ENCODE assay signal across 9 cellular contexts in the genomic region with DNA sequence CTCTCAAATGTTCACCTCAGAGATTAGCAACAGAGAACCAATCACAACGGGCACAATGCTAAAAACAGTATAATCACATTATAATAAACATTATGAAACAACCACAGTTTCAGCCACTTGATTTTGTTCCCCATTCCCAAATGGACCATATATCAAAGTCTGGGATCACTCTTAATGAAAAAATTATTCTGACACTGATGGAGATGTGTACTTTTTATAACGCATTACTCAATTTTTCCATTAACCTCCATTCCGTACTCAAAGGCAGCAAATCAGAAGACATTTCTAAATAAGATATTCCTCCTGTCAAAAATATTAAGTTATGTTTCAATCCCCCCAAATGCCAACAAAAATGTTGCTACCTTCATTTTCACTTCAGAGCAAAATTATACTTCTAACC. TPM values are rescaled to one million over a fixed set of nuclear protein-coding genes. Genes with fewer than 3 reads are reported as not detected.
DNase-seq lines count a peak whose midpoint lies in the region; ATAC-seq, FAIRE-seq and TF ChIP-seq lines count a peak whose summit lies in the region.
"Had no signal": no experiment of that assay in that cellular context is flagged by ENCODE, and none has a peak within 500 bp of the region (broad histone marks: within the 10 kb centered on the region; RNA-seq: fewer than 3 reads in every experiment).

No MANE protein-coding gene starts in this region.

- peaks cover 66% of the 10 kb centered on the region for H3K4me1 ChIP-seq in CD8-positive, alpha-beta memory T cell (ENCODE audit: insufficient read depth, low read length)
- H3K4me1 ChIP-seq in small intestine (ENCODE audit: control insufficient read depth in 2 of 2, insufficient read depth in 1 of 2, low read depth in 1 of 2, low read length in 1 of 2) = peaks cover 3 to 11% of the 10 kb centered on the region in 2 donors

- H3K27ac ChIP-seq in CD8-positive, alpha-beta memory T cell (ENCODE audit: low read depth, low read length) = no peak overlapping the region
- H3K27ac ChIP-seq in neural cell (ENCODE audit: low read length) = no peak overlapping the region
- no peak overlapping the region for H3K27ac ChIP-seq in small intestine (ENCODE audit: low read depth in 1 of 2, low read length in 1 of 2)

- peaks cover 66 to 74% (median 68%) of the 10 kb centered on the region in 3 donors for H3K4me1 Mint-ChIP-seq in CD8-positive, alpha-beta memory T cell

- TF ChIP-seq POLR2A in NB4 (IDR thresholded peaks at IDR 0.05; ENCODE audit: extremely low read depth, insufficient read length) = no peak

- no peaks in the 10 kb centered on the region for H3K36me3 ChIP-seq in CD8-positive, alpha-beta memory T cell (ENCODE audit: insufficient read depth, low read length)
- H3K36me3 ChIP-seq in neural cell (ENCODE audit: insufficient read depth, low read length) (no peaks in the 10 kb centered on the region), small intestine (ENCODE audit: control insufficient read depth in 2 of 2, insufficient read depth in 2 of 2, low read length in 2 of 2) (no peaks in the 10 kb centered on the region)

- no peaks in the 10 kb centered on the region for H3F3A ChIP-seq in neural cell (ENCODE audit: insufficient read depth, low read length, poor library complexity, severe bottlenecking)

- ATAC-seq in HG02571 (IDR thresholded peaks at IDR 0.05; ENCODE audit: unreplicated experiment) = no peak

- TF ChIP-seq EP300 in neural cell (conservative IDR thresholded peaks at IDR 0.05; ENCODE audit: poor library complexity, severe bottlenecking) = no peak

- H3K4me2 ChIP-seq in neural cell (ENCODE audit: low read length) = peak overlapping the region; percentile 94

- peaks cover 7% of the 10 kb centered on the region for H4K20me1 ChIP-seq in neural cell (ENCODE audit: insufficient read depth)

- peak overlapping the region; percentile 43 to 100 (median 99) for H3K27ac Mint-ChIP-seq in CD8-positive, alpha-beta memory T cell

- no peak for DNase-seq in CD8-positive, alpha-beta memory T cell
- DNase-seq in NB4 (ENCODE audit: low read depth) = no peak
- DNase-seq in dermis blood vessel endothelial cell = peak; percentile 30
- no peak for DNase-seq in NCI-H2107 treated with DMSO at 0.1 percent for 48 hours (lab: John Stamatoyannopoulos, UW; ENCODE audit: unreplicated experiment)
- no peak for DNase-seq in small intestine
- DNase-seq in activated CD4-positive, alpha-beta T cell treated with anti-CD3 and anti-CD28 coated beads, Interleukin-2, amount 50 U/mL, for 4 hours = no peak
- DNase-seq: NCI-H446 treated with DMSO at 0.1 percent for 48 hours had no signal

- no peak for FAIRE-seq in small intestine (lab: Jason Lieb, UNC)

- TF ChIP-seq RAD21 in neural cell (conservative IDR thresholded peaks at IDR 0.05) = no peak

- peaks cover 0 to 30% (median 1%) of the 10 kb centered on the region in 3 donors for H3K36me3 Mint-ChIP-seq in CD8-positive, alpha-beta memory T cell

- H3K9ac ChIP-seq in neural cell (ENCODE audit: low read length) = no peak overlapping the region

- peaks cover 75% of the 10 kb centered on the region for H3K79me2 ChIP-seq in neural cell (replicated peaks; ENCODE audit: insufficient read depth, low read length)

- H3K9me2 ChIP-seq in neural cell (ENCODE audit: insufficient read depth, low read length) = no peaks in the 10 kb centered on the region

- no peaks in the 10 kb centered on the region for H3K9me3 Mint-ChIP-seq in CD8-positive, alpha-beta memory T cell

- H2AFZ ChIP-seq in neural cell (ENCODE audit: low read depth, low read length) = no peak overlapping the region

- no peaks in the 10 kb centered on the region for H3K27me3 ChIP-seq in CD8-positive, alpha-beta memory T cell (ENCODE audit: insufficient read depth, low read length, poor library complexity, severe bottlenecking)
- H3K27me3 ChIP-seq in neural cell (ENCODE audit: insufficient read depth, low read depth, low read length) (no peaks in the 10 kb centered on the region), small intestine (ENCODE audit: control insufficient read depth in 2 of 2, insufficient read depth in 2 of 2, low read length in 2 of 2) (no peaks in the 10 kb centered on the region)

- peak overlapping the region; percentile 95 for H3K4me3 ChIP-seq in CD8-positive, alpha-beta memory T cell (ENCODE audit: low read length)
- H3K4me3 ChIP-seq in NB4 (ENCODE audit: low read depth, low read length) (peak overlapping the region; percentile 99), neural cell (ENCODE audit: low read length) (peak overlapping the region; percentile 87), small intestine (ENCODE audit: low read depth in 1 of 2, low read length in 2 of 2) (no peak overlapping the region)

- no peaks in the 10 kb centered on the region for H3K9me3 ChIP-seq in CD8-positive, alpha-beta memory T cell (ENCODE audit: low read length)
- H3K9me3 ChIP-seq in neural cell (ENCODE audit: low read length) = no peaks in the 10 kb centered on the region
- no peaks in the 10 kb centered on the region for H3K9me3 ChIP-seq in small intestine (ENCODE audit: control insufficient read depth, low read depth)

- H3K27me3 Mint-ChIP-seq in CD8-positive, alpha-beta memory T cell = no peaks in the 10 kb centered on the region

- CTCF ChIA-PET in CD8-positive, alpha-beta memory T cell (lab: Charles Lee) = interaction anchor here (1.9 kb wide), 1 partner anchor 43 kb away, joined by 6 read pairs; no protein-coding TSS in a partner anchor

- POLR2A ChIA-PET in CD8-positive, alpha-beta memory T cell (lab: Charles Lee) = no interaction called here

- WGBS in small intestine, 3 donors = 21 to 26% (median 25%) methylated on average over 3 of the region's 3 CpGs

- TF ChIP-seq CTCF in NB4 (IDR thresholded peaks at IDR 0.05; ENCODE audit: low read depth, low read length) = no peak
- no peak for TF ChIP-seq CTCF in neural cell (IDR thresholded peaks at IDR 0.05; ENCODE audit: poor library complexity, severe bottlenecking)

- peak overlapping the region; percentile 86 to 98 (median 96) for H3K4me3 Mint-ChIP-seq in CD8-positive, alpha-beta memory T cell

TF ChIP-seq in neural cell, 6 proteins besides CTCF, POLR2A, EP300 and RAD21:
- no peak for TF ChIP-seq POLR2AphosphoS5 (IDR thresholded peaks at IDR 0.05)
- no peak for TF ChIP-seq EZH2 (IDR thresholded peaks at IDR 0.05; ENCODE audit: borderline replicate concordance, insufficient read depth, low read length, poor library complexity, severe bottlenecking)
- TF ChIP-seq, protein P1, sequence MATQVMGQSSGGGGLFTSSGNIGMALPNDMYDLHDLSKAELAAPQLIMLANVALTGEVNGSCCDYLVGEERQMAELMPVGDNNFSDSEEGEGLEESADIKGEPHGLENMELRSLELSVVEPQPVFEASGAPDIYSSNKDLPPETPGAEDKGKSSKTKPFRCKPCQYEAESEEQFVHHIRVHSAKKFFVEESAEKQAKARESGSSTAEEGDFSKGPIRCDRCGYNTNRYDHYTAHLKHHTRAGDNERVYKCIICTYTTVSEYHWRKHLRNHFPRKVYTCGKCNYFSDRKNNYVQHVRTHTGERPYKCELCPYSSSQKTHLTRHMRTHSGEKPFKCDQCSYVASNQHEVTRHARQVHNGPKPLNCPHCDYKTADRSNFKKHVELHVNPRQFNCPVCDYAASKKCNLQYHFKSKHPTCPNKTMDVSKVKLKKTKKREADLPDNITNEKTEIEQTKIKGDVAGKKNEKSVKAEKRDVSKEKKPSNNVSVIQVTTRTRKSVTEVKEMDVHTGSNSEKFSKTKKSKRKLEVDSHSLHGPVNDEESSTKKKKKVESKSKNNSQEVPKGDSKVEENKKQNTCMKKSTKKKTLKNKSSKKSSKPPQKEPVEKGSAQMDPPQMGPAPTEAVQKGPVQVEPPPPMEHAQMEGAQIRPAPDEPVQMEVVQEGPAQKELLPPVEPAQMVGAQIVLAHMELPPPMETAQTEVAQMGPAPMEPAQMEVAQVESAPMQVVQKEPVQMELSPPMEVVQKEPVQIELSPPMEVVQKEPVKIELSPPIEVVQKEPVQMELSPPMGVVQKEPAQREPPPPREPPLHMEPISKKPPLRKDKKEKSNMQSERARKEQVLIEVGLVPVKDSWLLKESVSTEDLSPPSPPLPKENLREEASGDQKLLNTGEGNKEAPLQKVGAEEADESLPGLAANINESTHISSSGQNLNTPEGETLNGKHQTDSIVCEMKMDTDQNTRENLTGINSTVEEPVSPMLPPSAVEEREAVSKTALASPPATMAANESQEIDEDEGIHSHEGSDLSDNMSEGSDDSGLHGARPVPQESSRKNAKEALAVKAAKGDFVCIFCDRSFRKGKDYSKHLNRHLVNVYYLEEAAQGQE (IDR thresholded peaks at IDR 0.05; ENCODE audit: borderline replicate concordance) = no peak
- no peak for TF ChIP-seq MXI1 (conservative IDR thresholded peaks at IDR 0.05; ENCODE audit: poor library complexity, severe bottlenecking)
- TF ChIP-seq SMC3 (conservative IDR thresholded peaks at IDR 0.05; ENCODE audit: poor library complexity) = no peak
- TF ChIP-seq TAF1 (IDR thresholded peaks at IDR 0.05; ENCODE audit: low read depth) = no peak

RNA-seq across cellular contexts. Expression of a gene that starts 2.8 kb away (rescaled TPM):
- total RNA-seq in CD8-positive, alpha-beta memory T cell = 100 to 1,000 TPM; 295 to 305 TPM
- 378 TPM for polyA plus RNA-seq in CD8-positive, alpha-beta memory T cell
- total RNA-seq in dermis blood vessel endothelial cell = 94.5 and 159 TPM in 2 replicates
- polyA plus RNA-seq in neural cell = 148 and 183 TPM in 2 replicates
- 75.7 and 89.3 TPM in 2 replicates for polyA minus RNA-seq in neural cell
- 100 to 1,000 TPM in 2 of 3 donors, 10 to 100 TPM in 1; 94.3 to 127 (median 100) TPM for polyA plus RNA-seq in small intestine

RNA-seq across cellular contexts. Expression of a gene that starts 2.8 kb away (rescaled TPM):
- 100 to 1,000 TPM; 103 to 110 TPM for total RNA-seq in CD8-positive, alpha-beta memory T cell
- 46.1 TPM for polyA plus RNA-seq in CD8-positive, alpha-beta memory T cell
- 42.5 and 58.1 TPM in 2 replicates for total RNA-seq in dermis blood vessel endothelial cell
- polyA plus RNA-seq in neural cell = 53.9 and 66.0 TPM in 2 replicates
- 142 and 160 TPM in 2 replicates for polyA minus RNA-seq in neural cell
- 10 to 100 TPM in 1 of 3 donors, 1 to 10 TPM in 2; 6.9 to 16.2 (median 8.9) TPM for polyA plus RNA-seq in small intestine

RNA-seq across cellular contexts. Expression of a gene that starts 37.2 kb away (rescaled TPM):
- 10 to 100 TPM; 36.4 to 37.7 TPM for total RNA-seq in CD8-positive, alpha-beta memory T cell
- 18.8 TPM for polyA plus RNA-seq in CD8-positive, alpha-beta memory T cell
- total RNA-seq in dermis blood vessel endothelial cell = 12.8 and 28.0 TPM in 2 replicates
- 55.2 and 67.0 TPM in 2 replicates for polyA plus RNA-seq in neural cell
- 44.9 and 50.4 TPM in 2 replicates for polyA minus RNA-seq in neural cell
- polyA plus RNA-seq in small intestine = 10 to 100 TPM; 21.9 to 39.6 (median 29.0) TPM

RNA-seq across cellular contexts. Expression of a gene that starts 37.3 kb away (rescaled TPM):
- 100 to 1,000 TPM; 108 to 117 TPM for total RNA-seq in CD8-positive, alpha-beta memory T cell
- 358 TPM for polyA plus RNA-seq in CD8-positive, alpha-beta memory T cell
- 104 and 241 TPM in 2 replicates for total RNA-seq in dermis blood vessel endothelial cell
- polyA plus RNA-seq in neural cell (514 and 557 TPM in 2 replicates), small intestine (100 to 1,000 TPM; 358 to 755 (median 646) TPM)
- polyA minus RNA-seq in neural cell = 60.4 and 67.0 TPM in 2 replicates

RNA-seq across cellular contexts. Expression of a gene that starts 46.3 kb away (rescaled TPM):
- total RNA-seq in CD8-positive, alpha-beta memory T cell = 1 to 10 TPM; 2.1 TPM
- 1.1 TPM for polyA plus RNA-seq in CD8-positive, alpha-beta memory T cell
- 10.0 and 19.1 TPM in 2 replicates for total RNA-seq in dermis blood vessel endothelial cell
- polyA plus RNA-seq in neural cell = 1.2 and 4.0 TPM in 2 replicates
- polyA minus RNA-seq in neural cell = 1.5 TPM in 1 of 2 replicates, not detected in the other
- polyA plus RNA-seq in small intestine = 10 to 100 TPM in 1 of 3 donors, 1 to 10 TPM in 2; 1.3 to 10.5 (median 2.8) TPM

Comparison
In these comparisons a context has a peak if more than half of its experiments do, and no peak if none do; other contexts are left out.
1. H3K4me3 ChIP-seq: peak in CD8-positive, alpha-beta memory T cell (single experiment), NB4 (single experiment) and neural cell (single experiment); none in small intestine (0 of 2).